In genomic region chr1:15983275-15983674, GRCh38 we compare ENCODE assay signal across 22 cellular contexts. TPM values are rescaled to one million over a fixed set of nuclear protein-coding genes. Genes with fewer than 3 reads are reported as not detected.
"Had no signal": no experiment of that assay in that cellular context is flagged by ENCODE, and none has a peak within 500 bp of the region (broad histone marks: within the 10 kb centered on the region; RNA-seq: fewer than 3 reads in every experiment).

No MANE protein-coding gene starts in this region.

- DNase-seq: cortex of kidney; dorsolateral prefrontal cortex; effector CD8-positive, alpha-beta T cell; gastrocnemius medialis; heart right ventricle; islet precursor cell; mesendoderm; naive thymus-derived CD4-positive, alpha-beta T cell; nephron progenitor cell; small intestine; stimulated activated CD4-positive, alpha-beta T cell treated with anti-CD3 and anti-CD28 coated beads, Interleukin-12 subunit alpha, Interleukin-12 subunit beta, amount 100 ng/mL, for 4 hours; stimulated activated naive CD8-positive, alpha-beta T cell treated with anti-CD3 and anti-CD28 coated beads, Interleukin-15, Interleukin-2, amounts not matched to agents 100 U/mL and 50 U/mL, for 24 hours; upper lobe of left lung; uterus had no signal

- H3K4me1 ChIP-seq: gastrocnemius medialis, tibial artery, upper lobe of left lung, uterus had no signal

- H3K27ac ChIP-seq: dorsolateral prefrontal cortex, heart right ventricle, tibial artery, upper lobe of left lung, uterus had no signal

- ATAC-seq: naive thymus-derived CD4-positive, alpha-beta T cell had no signal

- H3K9me3 ChIP-seq: gastrocnemius medialis, heart right ventricle, tibial artery, upper lobe of left lung, uterus had no signal

- H3K4me3 ChIP-seq: dorsolateral prefrontal cortex, gastrocnemius medialis, heart right ventricle, lung, tibial artery, upper lobe of left lung, uterus had no signal

- H3K36me3 ChIP-seq: gastrocnemius medialis, heart right ventricle, tibial artery, upper lobe of left lung, uterus had no signal

- H3K27me3 ChIP-seq: dorsolateral prefrontal cortex, gastrocnemius medialis, heart right ventricle, tibial artery, upper lobe of left lung, uterus had no signal

RNA-seq across cellular contexts. Expression of gene SRARP, which starts 20.8 kb away (rescaled TPM):
- total RNA-seq: fibroblast of villous mesenchyme; left lobe of liver; lung; naive thymus-derived CD4-positive, alpha-beta T cell; omental fat pad; pulmonary artery endothelial cell; uterus had no signal
- polyA plus RNA-seq: esophagus; naive thymus-derived CD4-positive, alpha-beta T cell; small intestine had no signal

RNA-seq across cellular contexts. Expression of gene HSPB7, which starts 34.6 kb away (rescaled TPM):
- total RNA-seq: naive thymus-derived CD4-positive, alpha-beta T cell; pulmonary artery endothelial cell; temporal lobe had no signal
- polyA plus RNA-seq: naive thymus-derived CD4-positive, alpha-beta T cell had no signal

RNA-seq across cellular contexts. Expression of gene CLCNKA, which starts 38.6 kb away (rescaled TPM):
- total RNA-seq: fibroblast of villous mesenchyme; naive thymus-derived CD4-positive, alpha-beta T cell; pulmonary artery endothelial cell; temporal lobe had no signal
- polyA plus RNA-seq: naive thymus-derived CD4-positive, alpha-beta T cell had no signal
